ENCODE assay signal across 1 cellular context in the genomic region with DNA sequence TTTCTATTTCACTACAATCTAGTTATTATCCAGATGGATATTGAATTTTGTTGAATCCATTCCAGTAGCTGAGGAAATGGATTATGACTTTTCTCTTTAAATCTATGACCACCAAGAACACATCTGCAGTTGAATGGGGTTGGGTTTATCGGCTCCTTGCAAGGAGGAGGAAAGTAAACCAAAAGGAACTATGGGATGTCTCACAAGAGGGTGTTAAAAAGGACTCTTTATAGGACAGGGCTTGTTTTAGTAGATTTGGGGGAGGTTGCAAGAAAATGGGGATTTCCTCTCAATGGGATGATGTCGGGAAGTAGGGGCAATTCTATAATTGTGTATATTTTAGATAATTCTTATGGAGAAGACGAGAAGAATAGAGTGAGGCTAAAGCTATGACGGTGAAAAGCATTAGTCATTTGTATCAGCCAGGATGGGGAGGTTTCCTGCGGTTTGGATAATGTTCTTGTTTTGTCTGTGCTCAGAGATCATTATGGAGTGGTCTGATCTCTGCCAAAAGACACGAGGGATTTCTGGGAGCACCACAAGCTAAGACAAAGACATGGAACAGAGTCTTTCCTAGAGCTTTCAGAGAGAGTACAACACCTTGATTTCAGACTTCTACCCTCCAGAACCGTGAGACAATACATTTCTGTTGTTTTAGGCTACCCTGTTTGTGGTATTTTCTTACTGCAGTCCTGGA.
TF ChIP-seq lines count a peak whose summit lies in the region.

No MANE protein-coding gene starts in this region.

TF ChIP-seq in K562, 482 proteins besides CTCF, POLR2A, EP300 and RAD21 (continued from another document and continues in another):
- TF ChIP-seq ZNF280B (CRISPR knock-in tag; IDR thresholded peaks at IDR 0.05) (no peak), TBL1XR1 (IDR thresholded peaks at IDR 0.05; ENCODE audit: low read length in 2 of 2) (peak; percentile 66 to 99; a peak in 3 of 4 replicates), RAD51 (IDR thresholded peaks at IDR 0.05; ENCODE audit: borderline replicate concordance, low read depth) (no peak), HNRNPK (IDR thresholded peaks at IDR 0.05; ENCODE audit: low read depth, low read length, poor library complexity, severe bottlenecking) (no peak), CLOCK (CRISPR knock-in tag; IDR thresholded peaks at IDR 0.05; ENCODE audit: borderline replicate concordance) (no peak; the same call in 1 of the 2 replicates), ZNF3 (CRISPR knock-in tag; IDR thresholded peaks at IDR 0.05) (no peak), STAT5B (CRISPR knock-in tag; IDR thresholded peaks at IDR 0.05) (no peak), ETV5 (CRISPR knock-in tag; IDR thresholded peaks at IDR 0.05; ENCODE audit: low read depth) (0 out of 2 replicates have a peak, but pooled peaks have one; percentile 30), EGR1 (conservative IDR thresholded peaks at IDR 0.05) (no peak), PTTG1 (tag; IDR thresholded peaks at IDR 0.05; ENCODE audit: low read depth) (no peak), ZNF398 (CRISPR knock-in tag; IDR thresholded peaks at IDR 0.05) (no peak), CBX2 (IDR thresholded peaks at IDR 0.05; ENCODE audit: insufficient read depth, low read length, poor library complexity, severe bottlenecking) (no peak), MECOM (CRISPR knock-in tag; IDR thresholded peaks at IDR 0.05) (peak; percentile 33; the same call in 1 of the 2 replicates), TARDBP (IDR thresholded peaks at IDR 0.05) (no peak), CSDE1 (IDR thresholded peaks at IDR 0.05) (no peak), HBP1 (CRISPR knock-in tag; IDR thresholded peaks at IDR 0.05) (0 out of 2 replicates have a peak, but pooled peaks have one; percentile 14), FOXK1 (CRISPR knock-in tag; IDR thresholded peaks at IDR 0.05; ENCODE audit: borderline replicate concordance) (no peak), ERF (CRISPR knock-in tag; IDR thresholded peaks at IDR 0.05) (no peak), CHD7 (IDR thresholded peaks at IDR 0.05; ENCODE audit: low read depth, low read length) (no peak), ZNF778 (CRISPR knock-in tag; IDR thresholded peaks at IDR 0.05) (no peak), ZNF384 (IDR thresholded peaks at IDR 0.05; ENCODE audit: low read depth, low read length) (no peak), SMARCA5 (IDR thresholded peaks at IDR 0.05) (peak; percentile 87), ELF1 (tag; IDR thresholded peaks at IDR 0.05) (no peak), HMG20A (CRISPR knock-in tag; conservative IDR thresholded peaks at IDR 0.05) (no peak), HNRNPUL1 (IDR thresholded peaks at IDR 0.05; ENCODE audit: low read length) (no peak), POLR2H (tag; IDR thresholded peaks at IDR 0.05; ENCODE audit: low read depth) (no peak), POLR2AphosphoS5 (IDR thresholded peaks at IDR 0.05; ENCODE audit: control insufficient read depth, insufficient read depth, low read depth, low read length) (peak; percentile 78), ZNF507 (tag; conservative IDR thresholded peaks at IDR 0.05) (no peak), ESRRB (CRISPR knock-in tag; IDR thresholded peaks at IDR 0.05; ENCODE audit: borderline replicate concordance) (no peak), GTF2F1 (IDR thresholded peaks at IDR 0.05; ENCODE audit: low read depth, low read length) (no peak), EHMT2 (IDR thresholded peaks at IDR 0.05) (peak; percentile 57; the same call in 1 of the 2 replicates), FOXP1 (CRISPR knock-in tag; IDR thresholded peaks at IDR 0.05) (no peak)
- TF ChIP-seq, protein P1, sequence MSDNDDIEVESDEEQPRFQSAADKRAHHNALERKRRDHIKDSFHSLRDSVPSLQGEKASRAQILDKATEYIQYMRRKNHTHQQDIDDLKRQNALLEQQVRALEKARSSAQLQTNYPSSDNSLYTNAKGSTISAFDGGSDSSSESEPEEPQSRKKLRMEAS (CRISPR knock-in tag; IDR thresholded peaks at IDR 0.05), result no peak; the same call in 1 of the 2 replicates
- TF ChIP-seq, protein P2, sequence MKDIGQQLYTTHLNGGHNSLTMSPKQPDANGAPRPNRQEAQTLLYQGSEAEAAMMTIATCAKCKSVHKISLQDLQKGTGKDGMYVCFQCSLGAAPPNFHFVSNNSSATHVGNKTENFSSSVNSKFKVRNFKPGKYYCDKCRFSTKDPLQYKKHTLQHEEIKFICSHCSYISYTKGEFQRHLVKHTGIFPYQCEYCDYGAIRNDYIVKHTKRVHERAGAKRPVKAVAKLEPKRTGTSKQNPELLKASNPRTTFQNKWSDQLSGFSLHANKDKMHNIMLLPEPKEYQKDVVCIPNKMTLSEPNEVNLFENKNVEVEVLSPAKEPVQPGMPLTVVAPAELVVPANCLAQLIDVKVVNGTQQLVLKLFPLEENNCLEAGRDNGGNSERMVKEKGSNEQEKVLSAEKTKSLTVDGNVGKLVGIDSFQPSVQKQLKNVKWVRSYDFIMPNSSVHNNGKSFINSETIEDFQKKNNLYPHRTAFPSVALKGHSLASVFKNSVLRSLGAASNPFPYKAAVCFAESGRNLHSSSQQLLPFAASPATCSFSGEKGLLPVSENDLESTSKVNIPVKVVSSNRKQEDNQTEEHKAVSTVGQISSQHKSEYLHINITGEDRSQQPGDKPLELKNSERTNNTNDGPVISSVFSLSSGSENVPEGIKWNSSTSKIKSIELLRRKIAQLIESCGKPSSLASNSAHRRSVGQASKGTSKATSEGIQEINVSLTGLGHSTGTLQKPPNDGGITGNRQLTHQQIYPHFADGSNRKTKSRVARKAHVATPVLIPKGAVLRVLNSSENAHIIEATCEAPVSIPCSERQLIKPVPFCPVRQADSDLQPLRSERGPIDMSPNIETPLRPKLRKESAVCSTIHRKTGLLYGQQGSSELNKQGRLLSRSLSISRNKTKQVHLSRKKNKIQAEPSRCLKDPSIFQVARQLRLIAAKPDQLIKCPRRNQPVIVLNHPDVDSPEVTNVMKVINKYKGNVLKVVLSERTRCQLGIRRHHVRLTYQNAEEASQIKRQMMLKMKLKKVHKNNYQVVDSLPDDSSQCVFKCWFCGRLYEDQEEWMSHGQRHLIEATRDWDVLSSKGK (CRISPR knock-in tag; IDR thresholded peaks at IDR 0.05), result no peak
